9 cellular contexts compared by ENCODE assay signal in the genomic region with DNA sequence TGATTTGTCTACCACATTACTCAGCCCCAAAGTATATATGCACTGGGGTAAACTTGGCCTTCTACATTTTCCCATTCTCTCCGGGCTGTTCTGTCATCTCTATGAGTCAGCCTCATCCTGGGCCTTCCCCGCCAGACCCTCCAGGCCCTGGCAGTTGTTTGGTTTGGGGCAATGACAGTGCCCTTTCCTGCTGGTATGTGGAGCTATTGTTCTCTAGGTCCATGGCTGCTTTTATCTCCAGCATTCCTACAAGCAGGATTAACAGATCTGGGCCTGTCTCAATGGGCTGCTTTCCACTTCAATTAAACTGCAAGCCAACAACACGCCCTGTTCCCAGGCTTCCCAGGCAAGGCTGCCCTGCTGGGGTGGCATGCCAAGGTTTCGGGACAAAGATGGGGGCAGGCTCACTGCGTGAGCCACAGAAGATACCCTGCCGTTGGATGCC.
DNase-seq lines count a peak whose midpoint lies in the region; ATAC-seq, FAIRE-seq and TF ChIP-seq lines count a peak whose summit lies in the region.
"Had no signal": no experiment of that assay in that cellular context is flagged by ENCODE, and none has a peak within 500 bp of the region (broad histone marks: within the 10 kb centered on the region; RNA-seq: fewer than 3 reads in every experiment).

No MANE protein-coding gene starts in this region.

- H3K36me3 ChIP-seq in pancreas = no peaks in the 10 kb centered on the region

- no peak for FAIRE-seq in pancreas (lab: Jason Lieb, UNC)

- H3K27ac Mint-ChIP-seq in natural killer cell treated with Interleukin-12 subunit alpha and Interleukin-12 subunit beta and Interleukin-15 and Interleukin-18, amount 100 ng/mL, for 72 hours = no peak overlapping the region

- no peaks in the 10 kb centered on the region for H3K27me3 ChIP-seq in pancreas

- H3K4me1 Mint-ChIP-seq in natural killer cell treated with Interleukin-12 subunit alpha and Interleukin-12 subunit beta and Interleukin-15 and Interleukin-18, amount 100 ng/mL, for 72 hours (ENCODE audit: low read depth in 2 of 2) = no peaks in the 10 kb centered on the region

- DNase-seq in ELR (ENCODE audit: low read depth) = peak; percentile 44
- DNase-seq in SW480 (ENCODE audit: low spot score) = peak; percentile 98
- peak; percentile 57 for DNase-seq in fibroblast of gingiva (ENCODE audit: low read depth)
- peak in 3 of 6 donors; percentile 16 to 43 (median 40) for DNase-seq in pancreas
- no peak for DNase-seq in activated naive CD4-positive, alpha-beta T cell treated with anti-CD3 and anti-CD28 coated beads, Interleukin-2, amount 50 U/mL, for 16 hours
- DNase-seq in 8988T = no peak
- DNase-seq in natural killer cell treated with Interleukin-12 subunit alpha and Interleukin-12 subunit beta and Interleukin-15 and Interleukin-18, amount 100 ng/mL, for 72 hours (ENCODE audit: low spot score) = no peak
- DNase-seq: NCI-H1105 treated with DMSO at 0.1 percent for 48 hours had no signal

- no peak overlapping the region for H3K27ac ChIP-seq in pancreas

- no peaks in the 10 kb centered on the region for H3K36me3 Mint-ChIP-seq in natural killer cell treated with Interleukin-12 subunit alpha and Interleukin-12 subunit beta and Interleukin-15 and Interleukin-18, amount 100 ng/mL, for 72 hours

- no peaks in the 10 kb centered on the region for H3K4me1 ChIP-seq in pancreas

- H3K4me3 ChIP-seq in pancreas = no peak overlapping the region

- no peaks in the 10 kb centered on the region for H3K9me3 Mint-ChIP-seq in natural killer cell treated with Interleukin-12 subunit alpha and Interleukin-12 subunit beta and Interleukin-15 and Interleukin-18, amount 100 ng/mL, for 72 hours

- H3K9me3 ChIP-seq in pancreas = no peaks in the 10 kb centered on the region

- WGBS in pancreas, 2 donors = 36 to 47% methylated on average over 6 of the region's 6 CpGs

- peaks cover 0 to 6% of the 10 kb centered on the region in 2 donors for H3K27me3 Mint-ChIP-seq in natural killer cell treated with Interleukin-12 subunit alpha and Interleukin-12 subunit beta and Interleukin-15 and Interleukin-18, amount 100 ng/mL, for 72 hours

- H3K4me3 Mint-ChIP-seq in natural killer cell treated with Interleukin-12 subunit alpha and Interleukin-12 subunit beta and Interleukin-15 and Interleukin-18, amount 100 ng/mL, for 72 hours = no peak overlapping the region

- intact Hi-C loops in pancreas (cut with DNase I) = no loop called here

- no peak for TF ChIP-seq CTCF in pancreas (IDR thresholded peaks at IDR 0.05)

- ATAC-seq in pancreas = peak in 3 of 4 donors; percentile 19 to 64 (median 20)
- ATAC-seq in GM18502 (IDR thresholded peaks at IDR 0.05; ENCODE audit: poor library complexity, unreplicated experiment) = no peak
- ATAC-seq in natural killer cell treated with Interleukin-12 subunit alpha and Interleukin-12 subunit beta and Interleukin-15 and Interleukin-18, amount 100 ng/mL, for 72 hours = no peak

Comparison
In these comparisons a context has a peak if more than half of its experiments do, and no peak if none do; other contexts are left out.
1. DNase-seq: peak in ELR (single experiment), SW480 (single experiment) and fibroblast of gingiva (single experiment); none in activated naive CD4-positive, alpha-beta T cell treated with anti-CD3 and anti-CD28 coated beads, Interleukin-2, amount 50 U/mL, for 16 hours (single experiment), 8988T (single experiment) and natural killer cell treated with Interleukin-12 subunit alpha and Interleukin-12 subunit beta and Interleukin-15 and Interleukin-18, amount 100 ng/mL, for 72 hours (single experiment).
2. ATAC-seq: peak in pancreas (3 of 4); none in GM18502 (single experiment) and natural killer cell treated with Interleukin-12 subunit alpha and Interleukin-12 subunit beta and Interleukin-15 and Interleukin-18, amount 100 ng/mL, for 72 hours (0 of 2).